Comparison of ENCODE assay signal across 32 cellular contexts in the genomic region with DNA sequence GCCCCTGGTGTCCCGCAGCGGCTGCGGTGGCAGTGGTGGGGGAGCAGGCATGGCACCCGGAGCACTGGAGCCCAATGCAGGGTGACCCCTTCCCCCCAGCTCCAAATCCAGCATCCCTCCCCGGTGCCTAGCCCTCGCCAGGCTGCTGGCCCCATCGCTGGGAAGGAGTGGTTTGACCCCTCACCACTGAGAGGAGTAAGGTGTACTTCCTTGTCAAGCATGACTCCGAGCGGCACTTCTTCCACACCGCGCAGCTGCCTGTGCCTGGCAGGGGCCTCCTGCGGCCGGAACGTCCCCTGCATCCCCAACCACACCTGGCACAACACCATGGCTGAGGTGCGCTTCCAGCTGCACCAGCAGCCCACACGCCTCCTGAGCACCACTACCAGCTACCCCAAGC. TPM values are rescaled to one million over a fixed set of nuclear protein-coding genes. Genes with fewer than 3 reads are reported as not detected.
DNase-seq lines count a peak whose midpoint lies in the region; ATAC-seq, FAIRE-seq and TF ChIP-seq lines count a peak whose summit lies in the region.
"Had no signal": no experiment of that assay in that cellular context is flagged by ENCODE, and none has a peak within 500 bp of the region (broad histone marks: within the 10 kb centered on the region; RNA-seq: fewer than 3 reads in every experiment).

No MANE protein-coding gene starts in this region.

- no peak overlapping the region for H3K9ac ChIP-seq in K562 (ENCODE audit: insufficient read depth in 1 of 2, low read depth in 2 of 2, low read length in 2 of 2)
- no peak overlapping the region for H3K9ac ChIP-seq in mesenchymal stem cell (ENCODE audit: low read length)
- H3K9ac ChIP-seq: BLaER1 had no signal

- no peaks in the 10 kb centered on the region for H4K20me1 ChIP-seq in K562 (replicated peaks; ENCODE audit: control insufficient read depth, insufficient read depth, low read length)

- 91% methylated on average over 16 of the region's 16 CpGs for WGBS in right cardiac atrium
- WGBS in K562 (ENCODE audit: insufficient coverage, low coverage, missing lambda C conversion rate): 94% methylated on average over 12 of the region's 16 CpGs
- WGBS in mesenchymal stem cell: 91% methylated on average over 16 of the region's 16 CpGs
- 90 to 96% methylated on average over 16 of the region's 16 CpGs for WGBS in aorta, 2 donors

- no peak for TF ChIP-seq POLR2A in K562 (conservative IDR thresholded peaks at IDR 0.05)

- H3K14ac ChIP-seq in mesenchymal stem cell (ENCODE audit: low read length in 2 of 2): no peak overlapping the region

- BruUV-seq in K562 (replicated peaks; lab: Mats Ljungman, UMichigan): no TSS peak

- no peak overlapping the region for H2BK120ac ChIP-seq in mesenchymal stem cell (ENCODE audit: low read depth, low read length)

- peaks cover 50% of the 10 kb centered on the region for H3K79me1 ChIP-seq in mesenchymal stem cell (replicated peaks; ENCODE audit: low read length, poor library complexity, severe bottlenecking)

- H3K4me1 ChIP-seq in right cardiac atrium (ENCODE audit: control insufficient read depth, insufficient read depth, low read length) (no peaks in the 10 kb centered on the region), left ventricle myocardium inferior (peaks cover 42% of the 10 kb centered on the region), K562 (replicated peaks in 1 of 2; ENCODE audit: control insufficient read depth in 2 of 2, insufficient read depth in 2 of 2, low read length in 2 of 2) (peaks cover 0 to 21% of the 10 kb centered on the region in 2 experiments; a peak in 1 of 5 replicates), mesenchymal stem cell (ENCODE audit: control insufficient read depth, insufficient read depth, low read depth, low read length) (peaks cover 2% of the 10 kb centered on the region), aorta (ENCODE audit: control insufficient read depth in 1 of 2, insufficient read depth in 2 of 2, low read length in 2 of 2) (no peaks in the 10 kb centered on the region)
- H3K4me1 ChIP-seq: BE2C had no signal

- no peak overlapping the region for H4K8ac ChIP-seq in mesenchymal stem cell (ENCODE audit: low read length)

- H2AFZ ChIP-seq in K562 (ENCODE audit: low read depth, low read length) (no peak overlapping the region), mesenchymal stem cell (ENCODE audit: low read depth, low read length) (no peak overlapping the region)

- H3K36me3 ChIP-seq in left ventricle myocardium inferior: peaks cover 40% of the 10 kb centered on the region
- peaks cover 53% of the 10 kb centered on the region; the same call in 2 of the 3 replicates for H3K36me3 ChIP-seq in K562 (ENCODE audit: control insufficient read depth, insufficient read depth, low read length)
- peaks cover 24 to 69% of the 10 kb centered on the region in 2 experiments for H3K36me3 ChIP-seq in mesenchymal stem cell (ENCODE audit: control insufficient read depth in 1 of 2, insufficient read depth in 2 of 2, low read depth in 1 of 2, low read length in 2 of 2)
- H3K36me3 ChIP-seq in aorta (ENCODE audit: control insufficient read depth in 1 of 2, insufficient read depth in 2 of 2, low read length in 1 of 2): peaks cover 0 to 6% of the 10 kb centered on the region in 2 donors

- H3K4me2 ChIP-seq in K562 (ENCODE audit: insufficient read depth, low read length) (no peak overlapping the region), mesenchymal stem cell (ENCODE audit: low read length, poor library complexity, severe bottlenecking) (no peak overlapping the region)
- H3K4me2 ChIP-seq: BLaER1 had no signal

- intact Hi-C loops in right cardiac atrium (cut with DNase I) (no loop called here), left ventricle myocardium inferior (cut with micrococcal nuclease) (no loop called here), K562 (cut with micrococcal nuclease) (no loop called here), aorta (cut with DNase I) (no loop called here)

- TF ChIP-seq EP300 in K562 (IDR thresholded peaks at IDR 0.05; ENCODE audit: low read length): no peak

- peak in 2 of 3 donors; percentile 42 to 43 for DNase-seq in right cardiac atrium
- no peak for DNase-seq in left ventricle myocardium inferior
- DNase-seq in T-helper 17 cell: no peak
- no peak for DNase-seq in K562 (ENCODE audit: extremely low read depth in 1 of 4, low spot score in 3 of 4)
- no peak for DNase-seq in mesenchymal stem cell
- DNase-seq in aorta: no peak
- DNase-seq in NCI-H1105 (lab: John Stamatoyannopoulos, UW): no peak
- DNase-seq: 8988T; ACHN; BE2C; C1 segment of cervical spinal cord; CD4-positive, alpha-beta memory T cell; CD4-positive, CD25-positive, alpha-beta regulatory T cell; CD8-positive, alpha-beta memory T cell; COR-L47; DMS 273 treated with DMSO at 0.1 percent for 48 hours; DMS153; DMS53; DMS79; DND-41; EL; GDM1 had no signal

- ATAC-seq in right cardiac atrium: no peak
- no peak for ATAC-seq in T-helper 17 cell
- ATAC-seq in K562: no peak
- no peak for ATAC-seq in aorta (ENCODE audit: low FRiP score)
- no peak for ATAC-seq in HG03469 (IDR thresholded peaks at IDR 0.05; ENCODE audit: unreplicated experiment)
- ATAC-seq: GM12878 had no signal

- no peak overlapping the region for H3K18ac ChIP-seq in mesenchymal stem cell (ENCODE audit: low read depth in 1 of 2, low read length in 2 of 2)

- H2BK5ac ChIP-seq in mesenchymal stem cell (ENCODE audit: low read depth, low read length, poor library complexity, severe bottlenecking): no peak overlapping the region

- H3K27ac ChIP-seq in right cardiac atrium (ENCODE audit: low read length) (no peak overlapping the region), left ventricle myocardium inferior (replicated peaks) (no peak overlapping the region), K562 (ENCODE audit: extremely low read depth, low read depth, low read length) (no peak overlapping the region), mesenchymal stem cell (ENCODE audit: low read length, poor library complexity, severe bottlenecking) (no peak overlapping the region), aorta (ENCODE audit: low read depth in 1 of 2, low read length in 2 of 2) (no peak overlapping the region)
- H3K27ac ChIP-seq: BLaER1 had no signal

- POLR2A ChIA-PET in K562 (lab: Yijun Ruan, JAX): interaction anchor here (0.6 to 1.7 kb wide), 2 partner anchors 14 to 260 kb away, joined by 3 to 9 read pairs; no protein-coding TSS in a partner anchor

- H3K4me3 Mint-ChIP-seq in T-helper 17 cell: no peak overlapping the region
- H3K4me3 Mint-ChIP-seq: CD14-positive monocyte; CD4-positive, alpha-beta memory T cell; CD4-positive, CD25-positive, alpha-beta regulatory T cell; CD8-positive, alpha-beta memory T cell had no signal

- H2AK5ac ChIP-seq in mesenchymal stem cell (ENCODE audit: low read length, severe bottlenecking): no peak overlapping the region

- H3K27ac Mint-ChIP-seq in T-helper 17 cell: peak overlapping the region; percentile 63
- H3K27ac Mint-ChIP-seq: CD4-positive, alpha-beta memory T cell; CD4-positive, CD25-positive, alpha-beta regulatory T cell had no signal

- H3K9me3 ChIP-seq in right cardiac atrium (ENCODE audit: control insufficient read depth, low read length) (no peaks in the 10 kb centered on the region), left ventricle myocardium inferior (replicated peaks) (no peaks in the 10 kb centered on the region), T-helper 17 cell (ENCODE audit: control insufficient read depth, low read length, poor library complexity, severe bottlenecking) (no peaks in the 10 kb centered on the region), K562 (replicated peaks; ENCODE audit: control insufficient read depth, insufficient read depth, low read depth, low read length) (no peaks in the 10 kb centered on the region), mesenchymal stem cell (ENCODE audit: control insufficient read depth, low read length) (no peaks in the 10 kb centered on the region), aorta (ENCODE audit: control insufficient read depth, low read length) (no peaks in the 10 kb centered on the region)
- H3K9me3 ChIP-seq: BE2C, BLaER1 had no signal

- H2BK15ac ChIP-seq in mesenchymal stem cell (ENCODE audit: low read depth, poor library complexity, severe bottlenecking): no peak overlapping the region

- no peak overlapping the region for H2BK12ac ChIP-seq in mesenchymal stem cell (ENCODE audit: low read length in 2 of 2)

- no peak for TF ChIP-seq RAD21 in K562 (CRISPR knock-in tag; conservative IDR thresholded peaks at IDR 0.05 in 1 of 2, IDR thresholded peaks at IDR 0.05 in 1 of 2)

- CTCF ChIA-PET in K562 (lab: Yijun Ruan, JAX; ENCODE audit: low intra/inter-chr PET ratio): no interaction called here

- no peaks in the 10 kb centered on the region for H3K79me2 ChIP-seq in K562 (ENCODE audit: control insufficient read depth, insufficient read depth, low read length)

- H3K36me3 Mint-ChIP-seq in T-helper 17 cell (ENCODE audit: low read depth): peaks cover 6% of the 10 kb centered on the region

- peak overlapping the region; percentile 12 for H4K91ac ChIP-seq in mesenchymal stem cell (ENCODE audit: low read length)

- H3K9me1 ChIP-seq in K562 (ENCODE audit: control insufficient read depth, insufficient read depth, low read length): no peaks in the 10 kb centered on the region

- H3K4ac ChIP-seq in mesenchymal stem cell (ENCODE audit: low read depth in 1 of 2, low read length in 2 of 2): no peak overlapping the region

- H3K4me1 Mint-ChIP-seq in T-helper 17 cell: peaks cover 11% of the 10 kb centered on the region

- no peak overlapping the region for H3K4me3 ChIP-seq in right cardiac atrium (ENCODE audit: low read length)
- no peak overlapping the region for H3K4me3 ChIP-seq in left ventricle myocardium inferior
- H3K4me3 ChIP-seq in K562: no peak overlapping the region
- no peak overlapping the region for H3K4me3 ChIP-seq in mesenchymal stem cell (ENCODE audit: insufficient read depth in 1 of 2, low read depth in 1 of 2, low read length in 2 of 2)
- no peak overlapping the region for H3K4me3 ChIP-seq in aorta (ENCODE audit: low read length in 2 of 2)
- H3K4me3 ChIP-seq: BLaER1, GM12878 had no signal

- H3K27me3 Mint-ChIP-seq in T-helper 17 cell: no peaks in the 10 kb centered on the region
- H3K27me3 Mint-ChIP-seq: CD4-positive, alpha-beta memory T cell; CD4-positive, CD25-positive, alpha-beta regulatory T cell; CD8-positive, alpha-beta memory T cell had no signal

- no peak overlapping the region for H3K23ac ChIP-seq in mesenchymal stem cell (ENCODE audit: low read length in 2 of 2)

- TF ChIP-seq CTCF in left ventricle myocardium inferior (IDR thresholded peaks at IDR 0.05; ENCODE audit: borderline replicate concordance) (no peak), K562 (IDR thresholded peaks at IDR 0.05 in 2 of 3, conservative IDR thresholded peaks at IDR 0.05 in 1 of 3; ENCODE audit: insufficient read depth in 2 of 3, low read depth in 1 of 3, low read length in 3 of 3) (no peak)

- H3K27me3 ChIP-seq in right cardiac atrium (ENCODE audit: control insufficient read depth, insufficient read depth) (no peaks in the 10 kb centered on the region), left ventricle myocardium inferior (ENCODE audit: low read depth) (no peaks in the 10 kb centered on the region), K562 (ENCODE audit: control insufficient read depth in 2 of 2, insufficient read depth in 2 of 2, low read length in 2 of 2) (no peaks in the 10 kb centered on the region; a peak in 1 of 5 replicates), mesenchymal stem cell (ENCODE audit: control insufficient read depth in 1 of 2, insufficient read depth in 1 of 2, low read length in 2 of 2) (no peaks in the 10 kb centered on the region), aorta (ENCODE audit: control insufficient read depth in 1 of 2, insufficient read depth in 2 of 2, low read length in 1 of 2) (no peaks in the 10 kb centered on the region)
- H3K27me3 ChIP-seq: BE2C, BLaER1 had no signal

- FAIRE-seq in K562 (lab: Jason Lieb, UNC): no peak
- FAIRE-seq: A204.1, GM12878, GM12892, GM18507 had no signal

- in situ Hi-C loops in K562 (cut with MboI): no loop called here

RNA-seq across cellular contexts. Expression of a gene that starts 27.0 kb away (rescaled TPM):
- total RNA-seq in right cardiac atrium (100 to 1,000 TPM; 297 to 325 (median 309) TPM), left ventricle myocardium inferior (297 TPM), T-helper 17 cell (10 to 100 TPM; 77.4 to 82.8 TPM), K562 (2014; rRNA removed) (73.5 and 105 TPM in 2 replicates), K562 (2014; rRNA removed; fragmentation: Illumina TruSeq; extraction: Trizol) (18.7 and 24.6 TPM in 2 replicates), K562 (2015; rRNA removed; fragmentation: Illumina TruSeq; extraction: Trizol) (41.8 and 49.7 TPM in 2 replicates), K562 (2021) (72.0 and 75.5 TPM in 2 replicates), aorta (100 to 1,000 TPM; 128 to 136 TPM)
- polyA plus RNA-seq in right cardiac atrium (207 TPM), K562 (2011; rRNA removed) (43.6 and 45.0 TPM in 2 replicates), K562 (2014; fragmentation: Illumina TruSeq; extraction: Trizol) (33.1 and 55.4 TPM in 2 replicates), K562 (2014; fragmentation: Nextera tagmentation; extraction: Ambion mirVana) (1 to 10 TPM; 1.1 to 6.1 TPM), K562 (2014; rRNA removed) (57.7 and 69.9 TPM in 2 replicates), aorta (100 to 1,000 TPM in 1 of 2 donors, 10 to 100 TPM in 1; 95.4 to 196 TPM)
- 44.0 and 98.8 TPM in 2 replicates for total RNA-seq in K562 (2011; cell fraction: chromatin; rRNA removed; ENCODE audit: low replicate concordance)
- 76.2 and 78.7 TPM in 2 replicates for total RNA-seq in K562 (2011; cell fraction: nucleolus; rRNA removed)
- total RNA-seq in K562 (2011; cell fraction: nucleoplasm; rRNA removed): 43.0 and 46.3 TPM in 2 replicates
- 28.1 and 40.4 TPM in 2 replicates for polyA plus RNA-seq in K562 (2011; cell fraction: cytosol; rRNA removed)
- 33.7 and 47.1 TPM in 2 replicates for polyA plus RNA-seq in K562 (2011; cell fraction: nucleus; rRNA removed)
- 70.2 and 113 TPM in 2 replicates for polyA plus RNA-seq in K562 (2012)
- 23.0 and 26.5 TPM in 2 replicates for polyA minus RNA-seq in K562 (2011; rRNA and poly(A)+ RNA removed)
- polyA minus RNA-seq in K562 (2011; cell fraction: cytosol; rRNA and poly(A)+ RNA removed): 19.7 and 31.3 TPM in 2 replicates
- 17.9 and 19.5 TPM in 2 replicates for polyA minus RNA-seq in K562 (2011; cell fraction: nucleus; rRNA and poly(A)+ RNA removed)
- polyA plus RNA-seq in mesenchymal stem cell (2013, experiment 1 of 2): 119 TPM
- polyA plus RNA-seq in mesenchymal stem cell (2013, experiment 2 of 2): 122 TPM

RNA-seq across cellular contexts. Expression of a gene that starts 42.1 kb away (rescaled TPM):
- total RNA-seq in right cardiac atrium (10 to 100 TPM; 28.9 to 40.0 (median 34.5) TPM), left ventricle myocardium inferior (46.7 TPM), T-helper 17 cell (not detected), K562 (2014; rRNA removed) (not detected in 2 replicates), K562 (2014; rRNA removed; fragmentation: Illumina TruSeq; extraction: Trizol) (not detected in 2 replicates), K562 (2015; rRNA removed; fragmentation: Illumina TruSeq; extraction: Trizol) (not detected in 2 replicates), K562 (2021) (not detected in 2 replicates), aorta (1 to 10 TPM; 3.3 to 9.1 TPM)
- polyA plus RNA-seq in right cardiac atrium (36.3 TPM), K562 (2011; rRNA removed) (not detected in 2 replicates), K562 (2014; fragmentation: Illumina TruSeq; extraction: Trizol) (not detected in 2 replicates), K562 (2014; fragmentation: Nextera tagmentation; extraction: Ambion mirVana) (not detected), K562 (2014; rRNA removed) (not detected in 2 replicates), aorta (1 to 10 TPM; 4.3 to 5.1 TPM)
- total RNA-seq in K562 (2011; cell fraction: chromatin; rRNA removed; ENCODE audit: low replicate concordance): not detected in 2 replicates
- not detected in 2 replicates for total RNA-seq in K562 (2011; cell fraction: nucleolus; rRNA removed)
- total RNA-seq in K562 (2011; cell fraction: nucleoplasm; rRNA removed): not detected in 2 replicates
- not detected in 2 replicates for polyA plus RNA-seq in K562 (2011; cell fraction: cytosol; rRNA removed)
- polyA plus RNA-seq in K562 (2011; cell fraction: nucleus; rRNA removed): not detected in 2 replicates
- not detected in 2 replicates for polyA plus RNA-seq in K562 (2012)
- polyA minus RNA-seq in K562 (2011; rRNA and poly(A)+ RNA removed): not detected in 2 replicates
- polyA minus RNA-seq in K562 (2011; cell fraction: cytosol; rRNA and poly(A)+ RNA removed): not detected in 2 replicates
- not detected in 2 replicates for polyA minus RNA-seq in K562 (2011; cell fraction: nucleus; rRNA and poly(A)+ RNA removed)
- polyA plus RNA-seq in mesenchymal stem cell (2013, experiment 1 of 2): not detected
- polyA plus RNA-seq in mesenchymal stem cell (2013, experiment 2 of 2): not detected
- total RNA-seq: A673; CD4-positive, alpha-beta memory T cell; CD4-positive, CD25-positive, alpha-beta regulatory T cell; CD8-positive, alpha-beta memory T cell; G401 had no signal
- polyA plus RNA-seq: AG04450; CD14-positive monocyte; CD8-positive, alpha-beta memory T cell had no signal

Comparison
In these comparisons a context has a peak if more than half of its experiments do, and no peak if none do; other contexts are left out.
1. DNase-seq: peak in right cardiac atrium (2 of 3); none in left ventricle myocardium inferior (single experiment), T-helper 17 cell (0 of 3), K562 (0 of 4), mesenchymal stem cell (single experiment), aorta (0 of 2) and NCI-H1105 (single experiment).
2. RNA of a gene that starts 42.1 kb away (total RNA-seq): 46.7 TPM in left ventricle myocardium inferior (single experiment), 28.9 to 40.0 TPM in right cardiac atrium and 3.3 to 9.1 TPM in aorta; not detected in T-helper 17 cell and not detected in K562; every median in the first group is over 4 times any median in the second.